Comparison of ENCODE assay signal across 15 cellular contexts in genomic region chr13:44307844-44308243, GRCh38.
DNase-seq lines count a peak whose midpoint lies in the region; ATAC-seq, FAIRE-seq and TF ChIP-seq lines count a peak whose summit lies in the region.
"Had no signal": no experiment of that assay in that cellular context is flagged by ENCODE, and none has a peak within 500 bp of the region (broad histone marks: within the 10 kb centered on the region; RNA-seq: fewer than 3 reads in every experiment).

No MANE protein-coding gene starts in this region.

- no peaks in the 10 kb centered on the region for H3K27me3 ChIP-seq in brain microvascular endothelial cell (replicated peaks)
- H3K27me3 ChIP-seq in lower lobe of right lung (ENCODE audit: low read depth): no peaks in the 10 kb centered on the region
- H3K27me3 ChIP-seq in stomach: no peaks in the 10 kb centered on the region

- no peak for TF ChIP-seq EP300 in stomach (IDR thresholded peaks at IDR 0.05)

- H3K4me1 ChIP-seq in lower lobe of right lung (peaks cover 19% of the 10 kb centered on the region), stomach (peaks cover 30 to 95% (median 75%) of the 10 kb centered on the region in 4 donors)

- H3K4me3 ChIP-seq in brain microvascular endothelial cell (ENCODE audit: low read depth, low read length) (no peak overlapping the region), lower lobe of right lung (no peak overlapping the region), stomach (no peak overlapping the region)
- H3K4me3 ChIP-seq: HAP-1 had no signal

- TF ChIP-seq CTCF in brain microvascular endothelial cell (IDR thresholded peaks at IDR 0.05; ENCODE audit: low read depth, low read length, missing control alignments) (no peak), lower lobe of right lung (IDR thresholded peaks at IDR 0.05) (no peak), stomach (IDR thresholded peaks at IDR 0.05) (no peak)

- H3K27ac ChIP-seq in brain microvascular endothelial cell (peak overlapping the region; percentile 58), lower lobe of right lung (peak overlapping the region; percentile 14), stomach (peak overlapping the region in 4 of 5 donors; percentile 84 to 93 (median 88))

- intact Hi-C loops in lower lobe of right lung (cut with DNase I) (no loop called here), stomach (cut with DNase I; ENCODE audit: low total_unique reads) (no loop called here)

- H3K9me3 ChIP-seq in lower lobe of right lung (no peaks in the 10 kb centered on the region), stomach (no peaks in the 10 kb centered on the region)
- H3K9me3 ChIP-seq: HAP-1 had no signal

- no peak for FAIRE-seq in GM12891 (lab: Jason Lieb, UNC)

- no peaks in the 10 kb centered on the region for H3K36me3 ChIP-seq in brain microvascular endothelial cell (replicated peaks)
- H3K36me3 ChIP-seq in lower lobe of right lung: no peaks in the 10 kb centered on the region
- no peaks in the 10 kb centered on the region for H3K36me3 ChIP-seq in stomach
- H3K36me3 ChIP-seq: HAP-1 had no signal

- in situ Hi-C loops in brain microvascular endothelial cell (cut with HindIII; ENCODE audit: low pct_ligation_motif_present, low sequenced_read_pairs): no loop called here

- ATAC-seq in lower lobe of right lung: no peak
- ATAC-seq: activated CD8-positive, alpha-beta memory T cell treated with anti-CD3 and anti-CD28 coated beads, Interleukin-2, amount 10 ng/mL, durations not matched to agents 7 days and 5 days; WTC11 had no signal

- peak; percentile 77 for DNase-seq in HT-29 (ENCODE audit: low spot score)
- no peak for DNase-seq in brain microvascular endothelial cell
- DNase-seq in lower lobe of right lung: no peak
- DNase-seq in stomach: peak; percentile 34
- DNase-seq in OCI-M2 (lab: John Stamatoyannopoulos, UW; ENCODE audit: unreplicated experiment): no peak
- no peak for DNase-seq in EL
- no peak for DNase-seq in CD1c-positive myeloid dendritic cell (ENCODE audit: extremely low spot score)
- no peak for DNase-seq in GM12891 (ENCODE audit: insufficient read length, low spot score)
- DNase-seq: activated CD8-positive, alpha-beta memory T cell treated with anti-CD3 and anti-CD28 coated beads, Interleukin-2, amount 10 ng/mL, durations not matched to agents 7 days and 5 days; activated gamma-delta T cell treated with Interleukin-2 at 50 U/mL for 16 hours; NCI-H82; RPMI8226; stimulated activated CD4-positive, alpha-beta T cell treated with anti-CD3 and anti-CD28 coated beads, Interleukin-4, amount 100 ng/mL, for 24 hours had no signal

- TF ChIP-seq POLR2A in stomach (IDR thresholded peaks at IDR 0.05) (no peak), GM12891 (IDR thresholded peaks at IDR 0.05; ENCODE audit: low read depth, low read length) (no peak)

- WGBS in stomach, 5 donors: 69 to 85% (median 80%) methylated on average over 2 of the region's 2 CpGs

TF ChIP-seq in GM12891, 5 proteins besides CTCF, POLR2A, EP300 and RAD21:
- TF ChIP-seq POLR2AphosphoS5 (IDR thresholded peaks at IDR 0.05; ENCODE audit: low read depth, low read length): no peak
- no peak for TF ChIP-seq POU2F2 (IDR thresholded peaks at IDR 0.05; ENCODE audit: low read depth, low read length)
- no peak for TF ChIP-seq TAF1 (IDR thresholded peaks at IDR 0.05; ENCODE audit: low read depth, low read length)
- no peak for TF ChIP-seq SPI1 (IDR thresholded peaks at IDR 0.05; ENCODE audit: low read depth, low read length)
- TF ChIP-seq PAX5 (IDR thresholded peaks at IDR 0.05; ENCODE audit: insufficient read depth, low read length, severe bottlenecking): no peak

Comparison
In these comparisons a context has a peak if more than half of its experiments do, and no peak if none do; other contexts are left out.
1. DNase-seq: peak in HT-29 (single experiment) and stomach (single experiment); none in brain microvascular endothelial cell (single experiment), lower lobe of right lung (single experiment), OCI-M2 (single experiment), EL (single experiment), CD1c-positive myeloid dendritic cell (single experiment) and GM12891 (single experiment).
2. H3K27ac ChIP-seq: peak in every context shown above with its lines; median percentile 88 in stomach; 58 in brain microvascular endothelial cell; 14 in lower lobe of right lung.